ENCODE assay signal across 16 cellular contexts in the genomic region with DNA sequence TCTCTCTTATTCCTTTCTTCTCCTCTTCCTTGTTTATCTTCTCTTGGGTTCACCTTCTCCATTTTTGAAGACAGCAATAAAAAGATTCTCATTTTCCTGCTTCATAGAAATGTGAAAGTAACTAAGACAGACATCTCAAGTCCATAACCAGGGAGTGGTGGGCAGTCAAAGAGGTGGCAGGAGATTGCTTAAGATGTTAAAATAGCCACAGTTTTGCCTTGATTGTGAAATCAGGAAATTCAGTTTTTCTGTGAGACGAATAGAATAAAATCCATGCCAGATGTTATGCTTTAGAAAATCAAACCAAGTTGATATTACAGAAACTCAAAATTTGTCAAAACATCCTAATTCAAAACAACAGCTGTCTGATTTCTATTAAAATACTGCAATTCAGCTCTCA. TPM values are rescaled to one million over a fixed set of nuclear protein-coding genes. Genes with fewer than 3 reads are reported as not detected.
DNase-seq lines count a peak whose midpoint lies in the region; ATAC-seq and TF ChIP-seq lines count a peak whose summit lies in the region.
"Had no signal": no experiment of that assay in that cellular context is flagged by ENCODE, and none has a peak within 500 bp of the region (broad histone marks: within the 10 kb centered on the region; RNA-seq: fewer than 3 reads in every experiment).

No MANE protein-coding gene starts in this region.

- no peak for TF ChIP-seq POLR2A in testis (IDR thresholded peaks at IDR 0.05)

- H3K27me3 ChIP-seq in BLaER1 treated with 17β-estradiol and CSF1 and Interleukin-3, amounts not matched to agents 10 nM and 100 nM, result no peaks in the 10 kb centered on the region
- H3K27me3 ChIP-seq in KMS-11 (ENCODE audit: insufficient read depth, low read depth) (no peaks in the 10 kb centered on the region), neuron (ENCODE audit: insufficient read depth, low read length) (no peaks in the 10 kb centered on the region), testis (no peaks in the 10 kb centered on the region)
- H3K27me3 ChIP-seq: ascending aorta had no signal

- H3K9me3 ChIP-seq in BLaER1 treated with 17β-estradiol and CSF1 and Interleukin-3, amounts not matched to agents 10 nM and 100 nM (replicated peaks in 1 of 11), result no peaks in the 10 kb centered on the region
- H3K9me3 ChIP-seq in T-helper 17 cell (ENCODE audit: control insufficient read depth, low read length, poor library complexity, severe bottlenecking) (no peaks in the 10 kb centered on the region), neuron (ENCODE audit: low read length) (no peaks in the 10 kb centered on the region), testis (no peaks in the 10 kb centered on the region)
- H3K9me3 ChIP-seq: ascending aorta had no signal

- H3K36me3 Mint-ChIP-seq in T-helper 17 cell (ENCODE audit: low read depth), result peaks cover 9% of the 10 kb centered on the region

- H3K79me2 ChIP-seq in KMS-11 (ENCODE audit: insufficient read depth, low read depth), result no peaks in the 10 kb centered on the region

- whole genome bisulfite sequencing in testis, 2 donors, result 61 to 68% methylated on average over 1 of the region's 1 CpG

- peak overlapping the region; percentile 4; the same call in 1 of the 2 replicates for H2AFZ ChIP-seq in KMS-11 (ENCODE audit: low read depth)
- peak overlapping the region; percentile 10 for H2AFZ ChIP-seq in neuron (ENCODE audit: low read depth, low read length)

- DNase-seq in T-helper 17 cell (no peak), testis (no peak), HK-2 (ENCODE audit: unreplicated experiment) (no peak)
- DNase-seq: activated B cell treated with CpG ODN at 0.5 μM for 24 hours; activated gamma-delta T cell; NCI-H1417 treated with DMSO at 0.1 percent for 48 hours; stimulated activated CD4-positive, alpha-beta T cell treated with anti-CD3 and anti-CD28 coated beads, Interleukin-1b, Interleukin-23, amount 100 ng/mL, for 48 hours had no signal

- H3K4me1 ChIP-seq in BLaER1 treated with 17β-estradiol and CSF1 and Interleukin-3, amounts not matched to agents 10 nM and 100 nM, result peaks cover 2 to 60% (median 45%) of the 10 kb centered on the region in 10 experiments; a peak in 17 of 20 replicates
- H3K4me1 ChIP-seq in KMS-11 (ENCODE audit: low read depth, poor library complexity, severe bottlenecking) (peaks cover 4% of the 10 kb centered on the region), neuron (ENCODE audit: insufficient read depth, low read length) (peaks cover 3% of the 10 kb centered on the region), testis (peaks cover 2% of the 10 kb centered on the region)
- H3K4me1 ChIP-seq: ascending aorta had no signal

- H3K4me3 Mint-ChIP-seq in T-helper 17 cell, result no peak overlapping the region
- H3K4me3 Mint-ChIP-seq: activated B cell treated with CpG ODN at 0.5 μM for 24 hours; dendritic cell treated with granulocyte-macrophage colony-stimulating factor and Interleukin-4, amounts not matched to agents 40 ng/mL and 50 ng/mL, for 4 days had no signal

- peaks cover 4% of the 10 kb centered on the region for H3K4me1 Mint-ChIP-seq in T-helper 17 cell
- H3K4me1 Mint-ChIP-seq: activated B cell treated with CpG ODN at 0.5 μM for 24 hours had no signal

- peak overlapping the region in 5 of 10 experiments; percentile 17 to 49 (median 32); a peak in 7 of 20 replicates for H3K4me3 ChIP-seq in BLaER1 treated with 17β-estradiol and CSF1 and Interleukin-3, amounts not matched to agents 10 nM and 100 nM
- H3K4me3 ChIP-seq in KMS-11 (IDR thresholded peaks at IDR 0.05; ENCODE audit: insufficient read depth, low read depth, low read length) (no peak overlapping the region), neuron (ENCODE audit: low read length) (no peak overlapping the region), testis (no peak overlapping the region)
- H3K4me3 ChIP-seq: ascending aorta had no signal

- intact Hi-C loops in testis (cut with DNase I; ENCODE audit: low total_unique reads), result no loop called here

- ATAC-seq in T-helper 17 cell (no peak), GM21447 (IDR thresholded peaks at IDR 0.05; ENCODE audit: unreplicated experiment) (no peak), GM18909 (IDR thresholded peaks at IDR 0.05; ENCODE audit: poor library complexity, unreplicated experiment) (no peak)

- H3K4me2 ChIP-seq in BLaER1 treated with 17β-estradiol and CSF1 and Interleukin-3, amounts not matched to agents 10 nM and 100 nM, result peak overlapping the region in 10 of 11 experiments; percentile 34 to 85 (median 70); a peak in 19 of 22 replicates
- no peak overlapping the region for H3K4me2 ChIP-seq in KMS-11

- peaks cover 31% of the 10 kb centered on the region for H3K27me3 Mint-ChIP-seq in T-helper 17 cell
- H3K27me3 Mint-ChIP-seq: dendritic cell treated with granulocyte-macrophage colony-stimulating factor and Interleukin-4, amounts not matched to agents 40 ng/mL and 50 ng/mL, for 4 days had no signal

- no peaks in the 10 kb centered on the region for H3K36me3 ChIP-seq in BLaER1 treated with 17β-estradiol and CSF1 and Interleukin-3, amounts not matched to agents 10 nM and 100 nM
- H3K36me3 ChIP-seq in KMS-11 (ENCODE audit: insufficient read depth) (no peaks in the 10 kb centered on the region), neuron (ENCODE audit: insufficient read depth, low read length) (no peaks in the 10 kb centered on the region), testis (ENCODE audit: low read depth, missing control alignments) (no peaks in the 10 kb centered on the region)
- H3K36me3 ChIP-seq: ascending aorta had no signal

- no peaks in the 10 kb centered on the region for H4K20me1 ChIP-seq in BLaER1 treated with 17β-estradiol and CSF1 and Interleukin-3, amounts not matched to agents 10 nM and 100 nM
- no peaks in the 10 kb centered on the region for H4K20me1 ChIP-seq in KMS-11 (ENCODE audit: insufficient read depth)

- H3K27ac ChIP-seq in BLaER1 treated with 17β-estradiol and CSF1 and Interleukin-3, amounts not matched to agents 10 nM and 100 nM, result peak overlapping the region in 10 of 11 experiments; percentile 32 to 80 (median 73); a peak in 19 of 22 replicates
- H3K27ac ChIP-seq in KMS-11 (no peak overlapping the region), testis (no peak overlapping the region)
- H3K27ac ChIP-seq: ascending aorta had no signal

- H3K9ac ChIP-seq in BLaER1 treated with 17β-estradiol and CSF1 and Interleukin-3, amounts not matched to agents 10 nM and 100 nM, result peak overlapping the region in 9 of 11 experiments; percentile 44 to 64 (median 53); a peak in 15 of 22 replicates
- no peak overlapping the region for H3K9ac ChIP-seq in KMS-11

- TF ChIP-seq CTCF in KMS-11 (conservative IDR thresholded peaks at IDR 0.05; ENCODE audit: low read depth, low read length), result no peak
- TF ChIP-seq CTCF in testis (IDR thresholded peaks at IDR 0.05), result no peak

- peak overlapping the region; percentile 80 for H3K27ac Mint-ChIP-seq in T-helper 17 cell
- H3K27ac Mint-ChIP-seq: activated B cell treated with CpG ODN at 0.5 μM for 24 hours had no signal

RNA-seq across cellular contexts. Expression of gene TNN, which starts 57.2 kb away (rescaled TPM):
- total RNA-seq in T-helper 17 cell (not detected), testis (under 1 TPM; 0.16 to 0.37 TPM)
- 0.22 TPM for polyA plus RNA-seq in testis (ENCODE audit: insufficient read depth, low read depth, low replicate concordance)
- total RNA-seq: activated B cell treated with CpG ODN at 0.5 μM for 24 hours, esophagus mucosa, pulmonary artery endothelial cell had no signal

Comparison
In these comparisons a context has a peak if more than half of its experiments do, and no peak if none do; other contexts are left out.
1. H3K27ac ChIP-seq: peak in BLaER1 treated with 17β-estradiol and CSF1 and Interleukin-3, amounts not matched to agents 10 nM and 100 nM (10 of 11); none in KMS-11 (single experiment) and testis (0 of 2).